In the genomic region with DNA sequence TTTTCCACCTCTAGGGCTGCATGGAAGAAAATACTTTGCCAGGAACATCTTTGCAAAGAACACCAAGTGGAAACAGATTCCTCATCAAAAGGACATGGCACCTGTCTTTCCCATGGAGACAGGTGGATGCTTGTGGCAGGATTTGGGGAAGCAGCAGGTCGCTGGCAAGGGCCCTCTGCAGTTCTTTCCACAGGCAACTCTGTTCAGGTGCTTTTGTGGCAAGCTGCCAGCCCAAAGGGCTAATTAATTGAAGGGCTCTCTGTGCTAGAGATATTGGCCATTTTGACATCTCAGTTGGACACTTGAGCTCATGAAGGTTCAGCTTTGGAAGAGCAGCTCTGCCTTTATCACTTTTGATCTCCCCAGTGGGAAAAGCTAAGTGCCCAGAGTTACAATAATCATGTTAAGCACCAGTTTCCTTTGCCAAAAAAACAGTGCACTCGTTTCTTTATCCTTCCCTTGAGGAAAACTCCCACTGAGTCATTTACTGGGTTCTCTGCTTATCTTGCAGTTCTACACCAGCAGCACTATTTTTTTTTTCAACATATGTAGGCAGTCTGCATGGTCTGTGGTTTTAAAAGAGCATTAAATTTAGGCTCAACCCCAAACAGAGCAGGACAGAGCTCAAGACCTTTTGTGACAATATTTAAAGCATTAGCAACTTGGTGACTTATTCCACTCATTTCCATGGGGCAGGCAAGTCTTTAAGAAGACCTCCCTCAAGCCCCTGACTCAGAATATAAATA, we compare ENCODE assay signal across 9 cellular contexts.
DNase-seq lines count a peak whose midpoint lies in the region; ATAC-seq and TF ChIP-seq lines count a peak whose summit lies in the region.
"Had no signal": no experiment of that assay in that cellular context is flagged by ENCODE, and none has a peak within 500 bp of the region (broad histone marks: within the 10 kb centered on the region; RNA-seq: fewer than 3 reads in every experiment).

No MANE protein-coding gene starts in this region.

- H3K36me3 ChIP-seq in vagina = no peaks in the 10 kb centered on the region

- peak; percentile 96 for DNase-seq in COR-L47 (lab: John Stamatoyannopoulos, UW)
- DNase-seq in NCI-H128 (lab: John Stamatoyannopoulos, UW; ENCODE audit: unreplicated experiment) = peak; percentile 94
- DNase-seq in NCI-H345 treated with DMSO at 0.1 percent for 48 hours (lab: John Stamatoyannopoulos, UW; ENCODE audit: unreplicated experiment) = peak; percentile 92
- DNase-seq in astrocyte of the hippocampus (ENCODE audit: low read depth, low spot score) = peak; percentile 1
- no peak for DNase-seq in vagina (ENCODE audit: extremely low spot score in 2 of 2)
- DNase-seq in retina = no peak
- DNase-seq: EL had no signal

- ATAC-seq in GM18907 (IDR thresholded peaks at IDR 0.05; ENCODE audit: unreplicated experiment) = no peak
- ATAC-seq in HG03342 (IDR thresholded peaks at IDR 0.05; ENCODE audit: unreplicated experiment) = no peak

- no peaks in the 10 kb centered on the region for H3K4me1 ChIP-seq in vagina

- intact Hi-C loops in vagina (cut with DNase I) = no loop called here

- no peak overlapping the region for H3K27ac ChIP-seq in vagina

- no peak for TF ChIP-seq POLR2A in vagina (IDR thresholded peaks at IDR 0.05)

- H3K27me3 ChIP-seq in vagina = no peaks in the 10 kb centered on the region

- H3K4me3 ChIP-seq in vagina = no peak overlapping the region

- H3K9me3 ChIP-seq in vagina = no peaks in the 10 kb centered on the region

- no peak for TF ChIP-seq CTCF in vagina (IDR thresholded peaks at IDR 0.05)

Comparison
In these comparisons a context has a peak if more than half of its experiments do, and no peak if none do; other contexts are left out.
1. DNase-seq: peak in COR-L47 (single experiment), NCI-H128 (single experiment), NCI-H345 treated with DMSO at 0.1 percent for 48 hours (single experiment) and astrocyte of the hippocampus (single experiment); none in vagina (0 of 2) and retina (single experiment).